In genomic region chr1:194654956-194655355, GRCh38 we compare ENCODE assay signal across 16 cellular contexts.
DNase-seq lines count a peak whose midpoint lies in the region; ATAC-seq and TF ChIP-seq lines count a peak whose summit lies in the region.
"Had no signal": no experiment of that assay in that cellular context is flagged by ENCODE, and none has a peak within 500 bp of the region (broad histone marks: within the 10 kb centered on the region; RNA-seq: fewer than 3 reads in every experiment).

No MANE protein-coding gene starts in this region.

- H3K27me3 Mint-ChIP-seq in GM23338 (ENCODE audit: insufficient read depth, low read depth, poor library complexity), result no peaks in the 10 kb centered on the region
- H3K27me3 Mint-ChIP-seq: B cell; CD4-positive, CD25-positive, alpha-beta regulatory T cell had no signal

- intact Hi-C loops in head of caudate nucleus (cut with DNase I), result no loop called here

- DNase-seq in head of caudate nucleus (peak in 25 of 42 donors; percentile 1 to 72 (median 24)), putamen (ENCODE audit: low spot score) (peak; percentile 34), SHP77 treated with DMSO at 0.1 percent for 48 hours (lab: John Stamatoyannopoulos, UW) (no peak), GM23338 (ENCODE audit: low spot score) (no peak)
- DNase-seq: Caco-2; CD4-positive, CD25-positive, alpha-beta regulatory T cell; CD8-positive, alpha-beta T cell; DMS153; DND-41; H9 had no signal

- H2AFZ ChIP-seq in OCI-LY1 (ENCODE audit: low read length) (peak overlapping the region; percentile 20; the same call in 1 of the 2 replicates), GM23338 (no peak overlapping the region)

- H3K4me2 ChIP-seq in OCI-LY1 (ENCODE audit: low read length) (no peak overlapping the region), GM23338 (no peak overlapping the region)
- H3K4me2 ChIP-seq: BLaER1 had no signal

- no peaks in the 10 kb centered on the region for H4K20me1 ChIP-seq in OCI-LY1 (ENCODE audit: insufficient read depth, low read length)
- H4K20me1 ChIP-seq in GM23338 (replicated peaks; ENCODE audit: insufficient read depth), result no peaks in the 10 kb centered on the region
- H4K20me1 ChIP-seq: BLaER1 had no signal

- no peaks in the 10 kb centered on the region for H3K79me2 ChIP-seq in OCI-LY1 (ENCODE audit: insufficient read depth, low read length)
- H3K79me2 ChIP-seq in GM23338 (replicated peaks; ENCODE audit: insufficient read depth), result no peaks in the 10 kb centered on the region

- H3K36me3 ChIP-seq in OCI-LY1 (ENCODE audit: insufficient read depth, low read length) (no peaks in the 10 kb centered on the region), GM23338 (ENCODE audit: insufficient read depth) (no peaks in the 10 kb centered on the region)
- H3K36me3 ChIP-seq: BLaER1 had no signal

- 0 out of 2 replicates have a peak, but pooled peaks cover 3% of the 10 kb centered on the region for H3K9me3 ChIP-seq in OCI-LY1 (ENCODE audit: low read length)
- H3K9me3 ChIP-seq: BLaER1, Caco-2 had no signal

- H3K36me3 Mint-ChIP-seq in GM23338 (ENCODE audit: low read depth), result no peaks in the 10 kb centered on the region
- H3K36me3 Mint-ChIP-seq: CD4-positive, CD25-positive, alpha-beta regulatory T cell; CD8-positive, alpha-beta T cell had no signal

- H3K4me3 ChIP-seq in OCI-LY1 (ENCODE audit: low read depth, low read length, poor library complexity, severe bottlenecking), result no peak overlapping the region
- no peak overlapping the region for H3K4me3 ChIP-seq in GM23338
- H3K4me3 ChIP-seq: BLaER1 had no signal

- H3K27ac Mint-ChIP-seq in GM23338, result no peak overlapping the region
- H3K27ac Mint-ChIP-seq: B cell; CD4-positive, CD25-positive, alpha-beta regulatory T cell; CD8-positive, alpha-beta T cell; H9 had no signal

- H3K27ac ChIP-seq in OCI-LY1 (ENCODE audit: low read depth, low read length, poor library complexity, severe bottlenecking) (no peak overlapping the region), GM23338 (ENCODE audit: low read depth) (no peak overlapping the region)
- H3K27ac ChIP-seq: BLaER1, C4-2B had no signal

- TF ChIP-seq CTCF in OCI-LY1 (IDR thresholded peaks at IDR 0.05; ENCODE audit: low read length) (no peak), GM23338 (conservative IDR thresholded peaks at IDR 0.05; ENCODE audit: low read depth in 2 of 2) (no peak)

- H3K9me3 Mint-ChIP-seq in GM23338, result no peaks in the 10 kb centered on the region
- H3K9me3 Mint-ChIP-seq: CD8-positive, alpha-beta T cell; H9 had no signal

- no peak overlapping the region for H3K4me3 Mint-ChIP-seq in GM23338
- H3K4me3 Mint-ChIP-seq: B cell; CD4-positive, CD25-positive, alpha-beta regulatory T cell; CD8-positive, alpha-beta T cell; H9 had no signal

- no peaks in the 10 kb centered on the region for H3F3A ChIP-seq in OCI-LY1 (ENCODE audit: insufficient read depth, low read length)
- H3F3A ChIP-seq in GM23338 (replicated peaks; ENCODE audit: low read depth), result no peaks in the 10 kb centered on the region

- no peaks in the 10 kb centered on the region for H3K4me1 Mint-ChIP-seq in GM23338
- H3K4me1 Mint-ChIP-seq: B cell; CD4-positive, CD25-positive, alpha-beta regulatory T cell; H9 had no signal

- H3K27me3 ChIP-seq in OCI-LY1 (ENCODE audit: insufficient read depth, low read length) (no peaks in the 10 kb centered on the region), GM23338 (ENCODE audit: insufficient read depth) (no peaks in the 10 kb centered on the region)
- H3K27me3 ChIP-seq: BLaER1 had no signal

- H3K9me2 ChIP-seq in OCI-LY1 (ENCODE audit: low read depth, low read length) (no peaks in the 10 kb centered on the region), GM23338 (ENCODE audit: insufficient read depth) (no peaks in the 10 kb centered on the region)

- no peak overlapping the region for H3K9ac ChIP-seq in OCI-LY1 (ENCODE audit: low read length)
- H3K9ac ChIP-seq: BLaER1 had no signal

- ATAC-seq in HG03097 (IDR thresholded peaks at IDR 0.05; ENCODE audit: low FRiP score, unreplicated experiment) (no peak), GM23338 (no peak)
- ATAC-seq: CD8-positive, alpha-beta T cell; HCT116 had no signal

- H3K4me1 ChIP-seq in OCI-LY1 (ENCODE audit: insufficient read depth, low read length, severe bottlenecking) (peaks cover 5% of the 10 kb centered on the region), GM23338 (ENCODE audit: insufficient read depth) (no peaks in the 10 kb centered on the region)
- H3K4me1 ChIP-seq: BLaER1, Caco-2 had no signal

TF ChIP-seq in GM23338, 12 proteins besides CTCF, POLR2A, EP300 and RAD21 (continues in another document):
- no peak for TF ChIP-seq NANOG (IDR thresholded peaks at IDR 0.05; ENCODE audit: borderline replicate concordance)
- no peak for TF ChIP-seq ZNF462 (CRISPR knock-in tag; IDR thresholded peaks at IDR 0.05)
- no peak for TF ChIP-seq JUNB (IDR thresholded peaks at IDR 0.05; ENCODE audit: unreplicated experiment)
- no peak for TF ChIP-seq POLR2AphosphoS5 (IDR thresholded peaks at IDR 0.05; ENCODE audit: low read depth)
- TF ChIP-seq, protein P1, sequence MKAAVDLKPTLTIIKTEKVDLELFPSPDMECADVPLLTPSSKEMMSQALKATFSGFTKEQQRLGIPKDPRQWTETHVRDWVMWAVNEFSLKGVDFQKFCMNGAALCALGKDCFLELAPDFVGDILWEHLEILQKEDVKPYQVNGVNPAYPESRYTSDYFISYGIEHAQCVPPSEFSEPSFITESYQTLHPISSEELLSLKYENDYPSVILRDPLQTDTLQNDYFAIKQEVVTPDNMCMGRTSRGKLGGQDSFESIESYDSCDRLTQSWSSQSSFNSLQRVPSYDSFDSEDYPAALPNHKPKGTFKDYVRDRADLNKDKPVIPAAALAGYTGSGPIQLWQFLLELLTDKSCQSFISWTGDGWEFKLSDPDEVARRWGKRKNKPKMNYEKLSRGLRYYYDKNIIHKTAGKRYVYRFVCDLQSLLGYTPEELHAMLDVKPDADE (IDR thresholded peaks at IDR 0.05), result no peak
- no peak for TF ChIP-seq ZNF331 (CRISPR knock-in tag; IDR thresholded peaks at IDR 0.05; ENCODE audit: low read depth)

Comparison
In these comparisons a context has a peak if more than half of its experiments do, and no peak if none do; other contexts are left out.
1. DNase-seq: peak in head of caudate nucleus (25 of 42) and putamen (single experiment); none in SHP77 treated with DMSO at 0.1 percent for 48 hours (single experiment) and GM23338 (single experiment).